Comparison of ENCODE assay signal across 14 cellular contexts in genomic region chr16:22397459-22397858, GRCh38. TPM values are rescaled to one million over a fixed set of nuclear protein-coding genes. Genes with fewer than 3 reads are reported as not detected.
A peak's percentile ranks its signal among the peaks of the same experiment; 100 is the strongest.
DNase-seq lines count a peak whose midpoint lies in the region; ATAC-seq and TF ChIP-seq lines count a peak whose summit lies in the region.
"Had no signal": no experiment of that assay in that cellular context is flagged by ENCODE, and none has a peak within 500 bp of the region (broad histone marks: within the 10 kb centered on the region; RNA-seq: fewer than 3 reads in every experiment).

No MANE protein-coding gene starts in this region.

- peaks cover 0 to 5% of the 10 kb centered on the region in 2 donors for H3K36me3 ChIP-seq in lung (ENCODE audit: control insufficient read depth in 2 of 2, insufficient read depth in 2 of 2, low read length in 2 of 2)

- H3K4me1 ChIP-seq in lung (ENCODE audit: control insufficient read depth in 2 of 2, insufficient read depth in 2 of 2, low read length in 2 of 2): peaks cover 0 to 3% of the 10 kb centered on the region in 2 donors

- WGBS in lung, 2 donors: 16 to 33% methylated on average over 1 of the region's 1 CpG

- H3K27me3 ChIP-seq in lung (ENCODE audit: control insufficient read depth, insufficient read depth): no peaks in the 10 kb centered on the region
- H3K27me3 ChIP-seq: body of pancreas had no signal

- H3K4me3 ChIP-seq in lung: no peak overlapping the region
- H3K4me3 ChIP-seq: body of pancreas, GM23338 had no signal

- no peak for TF ChIP-seq POLR2A in GM18505 (IDR thresholded peaks at IDR 0.05; ENCODE audit: borderline replicate concordance, extremely low read depth, insufficient read depth, insufficient read length)

- H3K36me3 Mint-ChIP-seq in chondrocyte (ENCODE audit: low read depth): no peaks in the 10 kb centered on the region
- no peaks in the 10 kb centered on the region for H3K36me3 Mint-ChIP-seq in activated T-helper 17 cell treated with anti-CD3 and anti-CD28 coated beads, Interleukin-2, amount 50 U/mL, for 72 hours (ENCODE audit: low read depth)

- H3K4me1 Mint-ChIP-seq in chondrocyte (ENCODE audit: low read depth): peaks cover 39% of the 10 kb centered on the region
- H3K4me1 Mint-ChIP-seq in activated T-helper 17 cell treated with anti-CD3 and anti-CD28 coated beads, Interleukin-2, amount 50 U/mL, for 72 hours: no peaks in the 10 kb centered on the region

- H3K4me3 Mint-ChIP-seq in chondrocyte (ENCODE audit: unreplicated experiment): no peak overlapping the region
- no peak overlapping the region for H3K4me3 Mint-ChIP-seq in activated T-helper 17 cell treated with anti-CD3 and anti-CD28 coated beads, Interleukin-2, amount 50 U/mL, for 72 hours
- H3K4me3 Mint-ChIP-seq: GM23338 had no signal

- no peaks in the 10 kb centered on the region for H3K27me3 Mint-ChIP-seq in chondrocyte (ENCODE audit: low read depth)
- no peaks in the 10 kb centered on the region for H3K27me3 Mint-ChIP-seq in activated T-helper 17 cell treated with anti-CD3 and anti-CD28 coated beads, Interleukin-2, amount 50 U/mL, for 72 hours

- no peaks in the 10 kb centered on the region for H3K9me3 Mint-ChIP-seq in chondrocyte (ENCODE audit: low read depth)
- no peaks in the 10 kb centered on the region for H3K9me3 Mint-ChIP-seq in activated T-helper 17 cell treated with anti-CD3 and anti-CD28 coated beads, Interleukin-2, amount 50 U/mL, for 72 hours
- H3K9me3 Mint-ChIP-seq: GM23338 had no signal

- no peak overlapping the region for H3K27ac ChIP-seq in lung (ENCODE audit: low read depth in 1 of 2, low read length in 1 of 2)
- H3K27ac ChIP-seq: body of pancreas, C4-2B had no signal

- TF ChIP-seq CTCF in chondrocyte (IDR thresholded peaks at IDR 0.05): no peak
- no peak for TF ChIP-seq CTCF in lung (IDR thresholded peaks at IDR 0.05; ENCODE audit: control extremely low read depth, extremely low read depth)

- H3K9me3 ChIP-seq in lung (ENCODE audit: control insufficient read depth in 2 of 2, insufficient read depth in 1 of 2, low read length in 1 of 2): no peaks in the 10 kb centered on the region
- H3K9me3 ChIP-seq: body of pancreas had no signal

- ATAC-seq in lung (ENCODE audit: insufficient read depth, low FRiP score) (no peak), GM18505 (IDR thresholded peaks at IDR 0.05; ENCODE audit: unreplicated experiment) (no peak), HG02938 (IDR thresholded peaks at IDR 0.05; ENCODE audit: unreplicated experiment) (no peak)
- ATAC-seq in activated T-helper 17 cell treated with anti-CD3 and anti-CD28 coated beads, Interleukin-2, amount 50 U/mL, for 72 hours (replicated peaks): no peak
- ATAC-seq: body of pancreas, GM23338 had no signal

- DNase-seq in AG20443 (ENCODE audit: low spot score) (peak; percentile 80), M059J (ENCODE audit: low read depth) (peak; percentile 92), chondrocyte (ENCODE audit: low spot score) (no peak), lung (ENCODE audit: low spot score) (peak; percentile 30), SW 1271 (lab: John Stamatoyannopoulos, UW) (no peak)
- DNase-seq: activated CD8-positive, alpha-beta memory T cell treated with anti-CD3 and anti-CD28 coated beads, Interleukin-2, amount 50 U/mL, for 48 hours; body of pancreas; RPMI8226; stimulated activated CD4-positive, alpha-beta T cell treated with anti-CD3 and anti-CD28 coated beads, Interleukin-12 subunit alpha, Interleukin-12 subunit beta, amount 100 ng/mL, for 4 hours had no signal

- peak overlapping the region; percentile 87 for H3K27ac Mint-ChIP-seq in chondrocyte (ENCODE audit: unreplicated experiment)
- no peak overlapping the region for H3K27ac Mint-ChIP-seq in activated T-helper 17 cell treated with anti-CD3 and anti-CD28 coated beads, Interleukin-2, amount 50 U/mL, for 72 hours
- H3K27ac Mint-ChIP-seq: GM23338 had no signal

RNA-seq across cellular contexts. Expression of gene CDR2, which starts 23.0 kb away (rescaled TPM):
- 33.8 and 51.1 TPM in 2 replicates for total RNA-seq in M059J (2014; rRNA removed; shearing (Covaris generic))
- total RNA-seq in chondrocyte (42.9 to 49.4 TPM (median 46.1 TPM) in 3 replicates), lung (10 to 100 TPM; 14.8 to 27.0 TPM)
- 10 to 100 TPM; 11.3 to 13.1 TPM for polyA plus RNA-seq in lung
- 10 to 100 TPM; 26.3 to 41.0 TPM for total RNA-seq in activated T-helper 17 cell treated with anti-CD3 and anti-CD28 coated beads, Interleukin-2, amount 50 U/mL, for 72 hours

Comparison
In these comparisons a context has a peak if more than half of its experiments do, and no peak if none do; other contexts are left out.
1. DNase-seq: peak in AG20443 (single experiment), M059J (single experiment) and lung (single experiment); none in chondrocyte (single experiment) and SW 1271 (0 of 2).